1 cellular context compared by ENCODE assay signal in the genomic region with DNA sequence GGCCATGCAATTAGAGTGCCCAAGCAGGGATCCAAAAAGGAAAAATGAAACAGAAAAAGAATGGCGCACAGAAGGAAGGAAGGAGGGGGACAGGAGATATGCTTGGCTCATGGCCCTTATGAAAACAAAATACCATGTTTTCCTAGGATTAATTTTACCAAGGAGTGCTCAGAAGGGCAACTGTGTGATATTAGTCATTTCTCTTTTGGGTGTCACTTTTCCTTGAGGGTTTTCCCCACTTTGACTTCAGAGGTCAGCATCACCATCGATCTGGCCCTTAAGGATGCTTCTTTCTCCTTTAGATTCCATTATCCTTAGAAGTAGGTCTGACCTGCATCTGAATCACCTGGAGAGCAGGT.
TF ChIP-seq lines count a peak whose summit lies in the region.

No MANE protein-coding gene starts in this region.

TF ChIP-seq in H1, 55 proteins besides CTCF, POLR2A, EP300 and RAD21:
- TF ChIP-seq EZH2 (IDR thresholded peaks at IDR 0.05; ENCODE audit: low read depth, low read length, severe bottlenecking) (no peak), KDM4A (IDR thresholded peaks at IDR 0.05; ENCODE audit: low read depth, low read length, severe bottlenecking) (no peak), SIRT6 (IDR thresholded peaks at IDR 0.05; ENCODE audit: low read length) (no peak), SRF (IDR thresholded peaks at IDR 0.05; ENCODE audit: low read depth, low read length) (no peak), SUZ12 (IDR thresholded peaks at IDR 0.05; ENCODE audit: low read length) (no peak), GABPA (IDR thresholded peaks at IDR 0.05; ENCODE audit: borderline replicate concordance, insufficient read depth, low read length) (no peak), KDM1A (IDR thresholded peaks at IDR 0.05; ENCODE audit: borderline replicate concordance, low read length) (no peak), NANOG (IDR thresholded peaks at IDR 0.05; ENCODE audit: insufficient read depth, low read depth, low read length, poor library complexity, severe bottlenecking) (no peak)
